In the genomic region with DNA sequence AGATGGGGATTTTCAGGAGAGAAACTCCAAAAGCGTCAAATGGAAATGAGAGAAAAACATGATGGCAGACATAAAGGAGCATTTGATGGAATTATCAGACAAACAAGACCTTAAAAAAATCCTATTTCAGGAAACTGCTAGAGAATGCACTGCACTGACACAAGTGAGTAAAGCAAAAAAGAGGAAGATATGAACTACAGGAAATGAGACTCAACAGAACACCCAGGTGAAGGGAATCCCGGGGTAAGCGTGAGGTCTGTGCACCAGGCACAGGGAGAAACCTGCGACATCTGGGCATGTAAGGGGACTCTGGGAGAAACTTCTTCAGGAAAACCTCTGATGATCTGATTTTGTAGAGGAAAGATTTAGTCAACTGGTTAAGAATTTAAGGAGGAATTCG, we compare ENCODE assay signal across 1 cellular context.
TF ChIP-seq lines count a peak whose summit lies in the region.

No MANE protein-coding gene starts in this region.

TF ChIP-seq in GM23338, 12 proteins besides CTCF, POLR2A, EP300 and RAD21 (continued from another document):
- no peak for TF ChIP-seq EZH2 (IDR thresholded peaks at IDR 0.05; ENCODE audit: low read depth, unreplicated experiment)
- no peak for TF ChIP-seq ZNF331 (CRISPR knock-in tag; IDR thresholded peaks at IDR 0.05; ENCODE audit: low read depth)
- TF ChIP-seq, protein P1, sequence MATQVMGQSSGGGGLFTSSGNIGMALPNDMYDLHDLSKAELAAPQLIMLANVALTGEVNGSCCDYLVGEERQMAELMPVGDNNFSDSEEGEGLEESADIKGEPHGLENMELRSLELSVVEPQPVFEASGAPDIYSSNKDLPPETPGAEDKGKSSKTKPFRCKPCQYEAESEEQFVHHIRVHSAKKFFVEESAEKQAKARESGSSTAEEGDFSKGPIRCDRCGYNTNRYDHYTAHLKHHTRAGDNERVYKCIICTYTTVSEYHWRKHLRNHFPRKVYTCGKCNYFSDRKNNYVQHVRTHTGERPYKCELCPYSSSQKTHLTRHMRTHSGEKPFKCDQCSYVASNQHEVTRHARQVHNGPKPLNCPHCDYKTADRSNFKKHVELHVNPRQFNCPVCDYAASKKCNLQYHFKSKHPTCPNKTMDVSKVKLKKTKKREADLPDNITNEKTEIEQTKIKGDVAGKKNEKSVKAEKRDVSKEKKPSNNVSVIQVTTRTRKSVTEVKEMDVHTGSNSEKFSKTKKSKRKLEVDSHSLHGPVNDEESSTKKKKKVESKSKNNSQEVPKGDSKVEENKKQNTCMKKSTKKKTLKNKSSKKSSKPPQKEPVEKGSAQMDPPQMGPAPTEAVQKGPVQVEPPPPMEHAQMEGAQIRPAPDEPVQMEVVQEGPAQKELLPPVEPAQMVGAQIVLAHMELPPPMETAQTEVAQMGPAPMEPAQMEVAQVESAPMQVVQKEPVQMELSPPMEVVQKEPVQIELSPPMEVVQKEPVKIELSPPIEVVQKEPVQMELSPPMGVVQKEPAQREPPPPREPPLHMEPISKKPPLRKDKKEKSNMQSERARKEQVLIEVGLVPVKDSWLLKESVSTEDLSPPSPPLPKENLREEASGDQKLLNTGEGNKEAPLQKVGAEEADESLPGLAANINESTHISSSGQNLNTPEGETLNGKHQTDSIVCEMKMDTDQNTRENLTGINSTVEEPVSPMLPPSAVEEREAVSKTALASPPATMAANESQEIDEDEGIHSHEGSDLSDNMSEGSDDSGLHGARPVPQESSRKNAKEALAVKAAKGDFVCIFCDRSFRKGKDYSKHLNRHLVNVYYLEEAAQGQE (IDR thresholded peaks at IDR 0.05; ENCODE audit: unreplicated experiment) = no peak
- no peak for TF ChIP-seq JUNB (IDR thresholded peaks at IDR 0.05; ENCODE audit: unreplicated experiment)
- no peak for TF ChIP-seq EZH2phosphoT487 (IDR thresholded peaks at IDR 0.05; ENCODE audit: unreplicated experiment)
- no peak for TF ChIP-seq CREB1 (CRISPR knock-in tag; IDR thresholded peaks at IDR 0.05; ENCODE audit: low read depth)
- TF ChIP-seq ZNF114 (CRISPR knock-in tag; IDR thresholded peaks at IDR 0.05) = no peak
